In the genomic region with DNA sequence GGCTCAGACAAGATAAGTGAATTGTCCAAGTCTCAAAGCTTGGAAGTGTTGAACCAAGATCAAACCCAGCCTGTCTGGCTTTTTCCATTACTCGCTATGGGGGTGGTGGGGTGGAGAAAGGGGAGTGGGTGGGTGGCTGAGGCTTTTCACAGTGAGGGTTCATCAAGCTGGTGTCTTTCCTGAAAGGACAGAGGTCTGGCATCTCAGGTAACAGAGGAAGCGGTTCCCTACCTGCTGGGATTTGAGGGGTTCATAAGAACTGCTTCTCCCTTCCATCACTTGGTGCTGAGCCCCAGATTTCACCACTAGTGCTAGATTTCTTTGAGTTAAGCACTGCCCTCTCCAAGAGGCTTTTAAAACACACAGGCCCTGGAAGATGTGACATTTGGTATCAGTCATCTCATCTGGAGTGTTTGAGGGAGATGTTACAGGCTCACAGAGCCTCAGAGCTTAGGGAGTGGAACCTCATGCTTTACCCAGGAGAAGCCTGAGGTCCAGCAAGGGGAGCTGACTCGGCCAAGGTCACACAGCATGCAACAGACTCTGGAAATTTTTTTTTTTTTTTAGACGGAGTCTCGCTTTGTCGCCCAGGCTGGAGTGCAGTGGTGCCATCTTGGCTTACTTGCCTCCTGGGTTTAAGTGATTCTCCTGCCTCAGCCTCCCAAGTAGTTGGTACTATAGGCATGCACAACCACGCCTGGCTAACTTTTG, we compare ENCODE assay signal across 1 cellular context.
TF ChIP-seq lines count a peak whose summit lies in the region.

No MANE protein-coding gene starts in this region.

TF ChIP-seq in K562, 482 proteins besides CTCF, POLR2A, EP300 and RAD21 (continued from another document):
- TF ChIP-seq ARID3A (IDR thresholded peaks at IDR 0.05; ENCODE audit: borderline replicate concordance, low read depth, low read length): no peak
- no peak for TF ChIP-seq TFAM (CRISPR knock-in tag; conservative IDR thresholded peaks at IDR 0.05)
- no peak for TF ChIP-seq PCBP2 (IDR thresholded peaks at IDR 0.05; ENCODE audit: low read depth, low read length, poor library complexity, severe bottlenecking)
